20 cellular contexts compared by ENCODE assay signal in genomic region chr15:98767692-98768091, GRCh38.
A peak's percentile ranks its signal among the peaks of the same experiment; 100 is the strongest.
DNase-seq lines count a peak whose midpoint lies in the region; FAIRE-seq and TF ChIP-seq lines count a peak whose summit lies in the region.
"Had no signal": no experiment of that assay in that cellular context is flagged by ENCODE, and none has a peak within 500 bp of the region (broad histone marks: within the 10 kb centered on the region; RNA-seq: fewer than 3 reads in every experiment).

No MANE protein-coding gene starts in this region.

- WGBS in mesenchymal stem cell = 100% methylated on average over 4 of the region's 4 CpGs

- peak; percentile 52 for FAIRE-seq in bronchial epithelial cell (lab: Jason Lieb, UNC)
- FAIRE-seq: GM12891, RCC 7860 had no signal

- TF ChIP-seq CTCF in bronchial epithelial cell (IDR thresholded peaks at IDR 0.05; ENCODE audit: insufficient read depth, low read length, severe bottlenecking) = no peak

- peaks cover 32% of the 10 kb centered on the region for H3K79me1 ChIP-seq in mesenchymal stem cell (replicated peaks; ENCODE audit: low read length, poor library complexity, severe bottlenecking)

- H3K4me2 ChIP-seq in mesenchymal stem cell (ENCODE audit: low read length, poor library complexity, severe bottlenecking) = no peak overlapping the region
- H3K4me2 ChIP-seq: BLaER1 treated with 17β-estradiol and CSF1 and Interleukin-3, amounts not matched to agents 10 nM and 100 nM had no signal

- no peak overlapping the region for H3K9ac ChIP-seq in mesenchymal stem cell (ENCODE audit: low read length)
- H3K9ac ChIP-seq: BLaER1 treated with 17β-estradiol and CSF1 and Interleukin-3, amounts not matched to agents 10 nM and 100 nM had no signal

- no peak overlapping the region for H2AFZ ChIP-seq in mesenchymal stem cell (ENCODE audit: low read depth, low read length)

- no peak overlapping the region for H2BK5ac ChIP-seq in mesenchymal stem cell (ENCODE audit: low read depth, low read length, poor library complexity, severe bottlenecking)

- peak overlapping the region in 1 of 2 experiments; percentile 11 for H3K18ac ChIP-seq in mesenchymal stem cell (ENCODE audit: low read depth in 1 of 2, low read length in 2 of 2)

- no peak overlapping the region for H3K4me3 ChIP-seq in H7 (ENCODE audit: insufficient read depth, low read depth, low read length)
- no peak overlapping the region for H3K4me3 ChIP-seq in bronchial epithelial cell (ENCODE audit: low read depth, low read length)
- no peak overlapping the region for H3K4me3 ChIP-seq in mesenchymal stem cell (ENCODE audit: insufficient read depth in 1 of 2, low read depth in 1 of 2, low read length in 2 of 2)
- H3K4me3 ChIP-seq: BLaER1 treated with 17β-estradiol and CSF1 and Interleukin-3, amounts not matched to agents 10 nM and 100 nM; SJCRH30 had no signal

- H3K4me1 ChIP-seq in mesenchymal stem cell (ENCODE audit: control insufficient read depth, insufficient read depth, low read depth, low read length) = peaks cover 14% of the 10 kb centered on the region
- H3K4me1 ChIP-seq: SJCRH30 had no signal

- no peak overlapping the region for H2AK5ac ChIP-seq in mesenchymal stem cell (ENCODE audit: low read length, severe bottlenecking)

- H3K23ac ChIP-seq in mesenchymal stem cell (ENCODE audit: low read length in 2 of 2) = no peak overlapping the region

- H3K27me3 ChIP-seq in H7 (ENCODE audit: control insufficient read depth, insufficient read depth, low read length) (no peaks in the 10 kb centered on the region), bronchial epithelial cell (ENCODE audit: control insufficient read depth, insufficient read depth, low read length) (no peaks in the 10 kb centered on the region), mesenchymal stem cell (ENCODE audit: control insufficient read depth in 1 of 2, insufficient read depth in 1 of 2, low read length in 2 of 2) (no peaks in the 10 kb centered on the region)
- H3K27me3 ChIP-seq: BLaER1 treated with 17β-estradiol and CSF1 and Interleukin-3, amounts not matched to agents 10 nM and 100 nM; SJCRH30 had no signal

- no peak overlapping the region for H3K4ac ChIP-seq in mesenchymal stem cell (ENCODE audit: low read depth in 1 of 2, low read length in 2 of 2)

- no peak overlapping the region for H4K8ac ChIP-seq in mesenchymal stem cell (ENCODE audit: low read length)

- H3K36me3 ChIP-seq in H7 (replicated peaks; ENCODE audit: control insufficient read depth, insufficient read depth, low read length) (no peaks in the 10 kb centered on the region), bronchial epithelial cell (ENCODE audit: control insufficient read depth, insufficient read depth, low read length) (no peaks in the 10 kb centered on the region), mesenchymal stem cell (ENCODE audit: control insufficient read depth in 1 of 2, insufficient read depth in 2 of 2, low read depth in 1 of 2, low read length in 2 of 2) (peaks cover 0 to 2% of the 10 kb centered on the region in 2 experiments)
- H3K36me3 ChIP-seq: SJCRH30 had no signal

- no peaks in the 10 kb centered on the region for H3K9me3 ChIP-seq in mesenchymal stem cell (ENCODE audit: control insufficient read depth, low read length)
- H3K9me3 ChIP-seq: SJCRH30 had no signal

- peak overlapping the region in 1 of 2 experiments; percentile 34 for H2BK12ac ChIP-seq in mesenchymal stem cell (ENCODE audit: low read length in 2 of 2)

- H2BK120ac ChIP-seq in mesenchymal stem cell (ENCODE audit: low read depth, low read length) = no peak overlapping the region

- H3K27ac ChIP-seq in mesenchymal stem cell (ENCODE audit: low read length, poor library complexity, severe bottlenecking) = peak overlapping the region; percentile 11
- H3K27ac ChIP-seq: BLaER1 treated with 17β-estradiol and CSF1 and Interleukin-3, amounts not matched to agents 10 nM and 100 nM; SJCRH30 had no signal

- peak overlapping the region in 1 of 2 experiments; percentile 72 for H3K14ac ChIP-seq in mesenchymal stem cell (ENCODE audit: low read length in 2 of 2)

- peak; percentile 42 for DNase-seq in H7
- no peak for DNase-seq in bronchial epithelial cell (ENCODE audit: low read depth)
- no peak for DNase-seq in mesenchymal stem cell
- DNase-seq in renal cortical epithelial cell (ENCODE audit: low read depth) = peak; percentile 57
- no peak for DNase-seq in NCI-H1105 (lab: John Stamatoyannopoulos, UW)
- DNase-seq in stimulated activated CD4-positive, alpha-beta T cell treated with anti-CD3 and anti-CD28 coated beads, Interleukin-4, amount 100 ng/mL, for 4 hours = no peak
- no peak for DNase-seq in T1000 (lab: John Stamatoyannopoulos, UW)
- DNase-seq: CD8-positive, alpha-beta T cell; DND-41; Karpas-422; MV-4-11; NCI-H1694; NCI-H2081; NCI-H2171; NCI-H524 treated with DMSO at 0.1 percent for 48 hours; OCI-M1; SJCRH30 had no signal

- no peak overlapping the region for H4K91ac ChIP-seq in mesenchymal stem cell (ENCODE audit: low read length)

- no peak overlapping the region for H2BK15ac ChIP-seq in mesenchymal stem cell (ENCODE audit: low read depth, poor library complexity, severe bottlenecking)

Comparison
In these comparisons a context has a peak if more than half of its experiments do, and no peak if none do; other contexts are left out.
1. DNase-seq: peak in H7 (single experiment) and renal cortical epithelial cell (single experiment); none in bronchial epithelial cell (single experiment), mesenchymal stem cell (single experiment), NCI-H1105 (single experiment), stimulated activated CD4-positive, alpha-beta T cell treated with anti-CD3 and anti-CD28 coated beads, Interleukin-4, amount 100 ng/mL, for 4 hours (0 of 2) and T1000 (single experiment).